ENCODE assay signal across 19 cellular contexts in genomic region chr6:79718509-79719247, GRCh38.
DNase-seq lines count a peak whose midpoint lies in the region; ATAC-seq and TF ChIP-seq lines count a peak whose summit lies in the region.
"Had no signal": no experiment of that assay in that cellular context is flagged by ENCODE, and none has a peak within 500 bp of the region (broad histone marks: within the 10 kb centered on the region; RNA-seq: fewer than 3 reads in every experiment).

No MANE protein-coding gene starts in this region.

- WGBS in ovary, 3 donors, result 86 to 90% (median 88%) methylated on average over 8 of the region's 8 CpGs

- intact Hi-C loops in sciatic nerve (cut with DNase I) (no loop called here), ovary (cut with DNase I) (no loop called here)

- no peak for TF ChIP-seq CTCF in ovary (IDR thresholded peaks at IDR 0.05)

- H3K9me3 ChIP-seq in ovary, result no peaks in the 10 kb centered on the region
- H3K9me3 ChIP-seq: SJCRH30, transverse colon had no signal

- TF ChIP-seq POLR2A in ovary (IDR thresholded peaks at IDR 0.05) (no peak), GM18505 (IDR thresholded peaks at IDR 0.05; ENCODE audit: borderline replicate concordance, extremely low read depth, insufficient read depth, insufficient read length) (no peak)

- peak; percentile 64 for ATAC-seq in HG02798 (IDR thresholded peaks at IDR 0.05; ENCODE audit: poor library complexity, unreplicated experiment)
- ATAC-seq in sciatic nerve, result peak; percentile 26
- ATAC-seq in GM18505 (IDR thresholded peaks at IDR 0.05; ENCODE audit: unreplicated experiment), result no peak
- ATAC-seq: activated CD8-positive, alpha-beta T cell treated with anti-CD3 and anti-CD28 coated beads for 36 hours; activated T-cell treated with anti-CD3 and anti-CD28 coated beads, Interleukin-2, amount 50 U/mL, for 4 hours had no signal

- TF ChIP-seq EP300 in ovary (IDR thresholded peaks at IDR 0.05), result no peak

- H3K4me1 ChIP-seq in ovary (ENCODE audit: insufficient read depth), result no peaks in the 10 kb centered on the region
- H3K4me1 ChIP-seq: SJCRH30, transverse colon had no signal

- H3K36me3 ChIP-seq in ovary, result no peaks in the 10 kb centered on the region
- H3K36me3 ChIP-seq: neural progenitor cell, SJCRH30, transverse colon had no signal

- H3K27ac ChIP-seq in ovary, result no peak overlapping the region
- H3K27ac ChIP-seq: neural progenitor cell, SJCRH30, transverse colon had no signal

- no peaks in the 10 kb centered on the region for H3K27me3 ChIP-seq in ovary
- H3K27me3 ChIP-seq: neural progenitor cell, SJCRH30, transverse colon had no signal

- H3K4me3 ChIP-seq in ovary, result no peak overlapping the region
- H3K4me3 ChIP-seq: neural progenitor cell, SJCRH30, transverse colon had no signal

- DNase-seq in EH (ENCODE audit: low read depth) (peak; percentile 18), fibroblast of gingiva (ENCODE audit: low read depth) (peak; percentile 61), sciatic nerve (ENCODE audit: low spot score) (no peak), ovary (no peak), NCI-H345 treated with DMSO at 0.1 percent for 48 hours (lab: John Stamatoyannopoulos, UW; ENCODE audit: unreplicated experiment) (no peak)
- no peak for DNase-seq in stimulated activated CD4-positive, alpha-beta T cell treated with anti-CD3 and anti-CD28 coated beads, Interleukin-4, amount 100 ng/mL, for 1 hour
- DNase-seq: activated B cell treated with CpG ODN at 0.5 μM for 24 hours; activated CD8-positive, alpha-beta T cell treated with anti-CD3 and anti-CD28 coated beads for 36 hours; activated naive CD4-positive, alpha-beta T cell treated with anti-CD3 and anti-CD28 coated beads, Interleukin-2, amount 10 ng/mL, durations not matched to agents 7 days and 5 days; activated T-cell treated with anti-CD3 and anti-CD28 coated beads, Interleukin-2, amount 50 U/mL, for 4 hours; kidney; NCI-H1417; OCI-M1; SJCRH30; T-helper 2 cell; transverse colon had no signal

Comparison
In these comparisons a context has a peak if more than half of its experiments do, and no peak if none do; other contexts are left out.
1. DNase-seq: peak in EH (single experiment) and fibroblast of gingiva (single experiment); none in sciatic nerve (single experiment), ovary (0 of 5), NCI-H345 treated with DMSO at 0.1 percent for 48 hours (single experiment) and stimulated activated CD4-positive, alpha-beta T cell treated with anti-CD3 and anti-CD28 coated beads, Interleukin-4, amount 100 ng/mL, for 1 hour (single experiment).